9 cellular contexts compared by ENCODE assay signal in genomic region chr9:38380872-38381534, GRCh38. TPM values are rescaled to one million over a fixed set of nuclear protein-coding genes. Genes with fewer than 3 reads are reported as not detected.
DNase-seq lines count a peak whose midpoint lies in the region; ATAC-seq and TF ChIP-seq lines count a peak whose summit lies in the region.
"Had no signal": no experiment of that assay in that cellular context is flagged by ENCODE, and none has a peak within 500 bp of the region (broad histone marks: within the 10 kb centered on the region; RNA-seq: fewer than 3 reads in every experiment).

No MANE protein-coding gene starts in this region.

- no peaks in the 10 kb centered on the region for H3K36me3 Mint-ChIP-seq in activated naive CD4-positive, alpha-beta T cell treated with anti-CD3 and anti-CD28 coated beads, Interleukin-2, amount 10 ng/mL, durations not matched to agents 7 days and 5 days

- peak; percentile 9 to 20 for TF ChIP-seq RAD21 in liver (IDR thresholded peaks at IDR 0.05)

- no peaks in the 10 kb centered on the region for H3K36me3 ChIP-seq in liver (ENCODE audit: control insufficient read depth in 4 of 4, insufficient read depth in 3 of 4, low read depth in 1 of 4, low read length in 3 of 4)
- no peaks in the 10 kb centered on the region for H3K36me3 ChIP-seq in upper lobe of right lung

- peaks cover 2 to 10% (median 4%) of the 10 kb centered on the region in 4 donors for H3K9me3 ChIP-seq in liver (ENCODE audit: control insufficient read depth in 4 of 4, low read length in 3 of 4)
- H3K9me3 ChIP-seq in upper lobe of right lung, result no peaks in the 10 kb centered on the region

- no peak overlapping the region for H3K27ac Mint-ChIP-seq in activated naive CD4-positive, alpha-beta T cell treated with anti-CD3 and anti-CD28 coated beads, Interleukin-2, amount 10 ng/mL, durations not matched to agents 7 days and 5 days
- H3K27ac Mint-ChIP-seq: T-helper 1 cell treated with Interleukin-12 subunit alpha and Interleukin-12 subunit beta and Interleukin-4 antibody, amounts not matched to agents 30 μg/mL and 1 μg/mL, for 36 hours had no signal

- peak; percentile 32 for ATAC-seq in upper lobe of right lung

- CTCF ChIA-PET in activated naive CD4-positive, alpha-beta T cell treated with anti-CD3 and anti-CD28 coated beads, Interleukin-2, amount 10 ng/mL, durations not matched to agents 7 days and 5 days (lab: Charles Lee), result no interaction called here

- H3K27me3 ChIP-seq in liver (ENCODE audit: control insufficient read depth in 4 of 4, insufficient read depth in 4 of 4, low read length in 3 of 4) (no peaks in the 10 kb centered on the region), upper lobe of right lung (no peaks in the 10 kb centered on the region)

- H3K4me3 ChIP-seq in liver (ENCODE audit: low read depth in 1 of 3, low read length in 3 of 3) (no peak overlapping the region), upper lobe of right lung (no peak overlapping the region)

- WGBS in liver, result 43% methylated on average over 8 of the region's 8 CpGs

- no peak overlapping the region for H3K9ac ChIP-seq in liver (ENCODE audit: low read depth in 1 of 2, low read length in 2 of 2)

- H3K4me3 Mint-ChIP-seq in activated naive CD4-positive, alpha-beta T cell treated with anti-CD3 and anti-CD28 coated beads, Interleukin-2, amount 10 ng/mL, durations not matched to agents 7 days and 5 days, result no peak overlapping the region
- H3K4me3 Mint-ChIP-seq: T-helper 1 cell treated with Interleukin-12 subunit alpha and Interleukin-12 subunit beta and Interleukin-4 antibody, amounts not matched to agents 30 μg/mL and 1 μg/mL, for 36 hours had no signal

- DNase-seq in NCI-H510A treated with DMSO at 0.1 percent for 48 hours (lab: John Stamatoyannopoulos, UW) (peak; percentile 43), NCI-H510A (lab: John Stamatoyannopoulos, UW) (no peak), upper lobe of right lung (no peak), activated gamma-delta T cell treated with Interleukin-2 at 50 U/mL for 16 hours (no peak), ureter (ENCODE audit: low spot score) (no peak)
- DNase-seq in activated naive CD4-positive, alpha-beta T cell treated with anti-CD3 and anti-CD28 coated beads, Interleukin-2, amount 10 ng/mL, durations not matched to agents 7 days and 5 days, result no peak

- peaks cover 12% of the 10 kb centered on the region for H3K27me3 Mint-ChIP-seq in activated naive CD4-positive, alpha-beta T cell treated with anti-CD3 and anti-CD28 coated beads, Interleukin-2, amount 10 ng/mL, durations not matched to agents 7 days and 5 days

- H3K4me1 ChIP-seq in liver (ENCODE audit: control insufficient read depth in 4 of 4, insufficient read depth in 4 of 4, low read length in 3 of 4), result peaks cover 7 to 23% (median 13%) of the 10 kb centered on the region in 4 donors
- H3K4me1 ChIP-seq in upper lobe of right lung, result no peaks in the 10 kb centered on the region

- H3K27ac ChIP-seq in angular gyrus (ENCODE audit: low read depth, low read length), result peak overlapping the region; percentile 10
- peak overlapping the region; percentile 22 to 58 for H3K27ac ChIP-seq in liver (ENCODE audit: low read depth in 1 of 2, low read length in 2 of 2)
- H3K27ac ChIP-seq in upper lobe of right lung, result no peak overlapping the region

- H3K4me1 Mint-ChIP-seq in activated naive CD4-positive, alpha-beta T cell treated with anti-CD3 and anti-CD28 coated beads, Interleukin-2, amount 10 ng/mL, durations not matched to agents 7 days and 5 days, result no peaks in the 10 kb centered on the region

- TF ChIP-seq CTCF in liver (IDR thresholded peaks at IDR 0.05; ENCODE audit: low read depth, low read length, missing input control), result no peak
- no peak for TF ChIP-seq CTCF in upper lobe of right lung (IDR thresholded peaks at IDR 0.05)

- no peaks in the 10 kb centered on the region for H3K9me3 Mint-ChIP-seq in activated naive CD4-positive, alpha-beta T cell treated with anti-CD3 and anti-CD28 coated beads, Interleukin-2, amount 10 ng/mL, durations not matched to agents 7 days and 5 days

- intact Hi-C loops in upper lobe of right lung (cut with DNase I), result no loop called here

TF ChIP-seq in liver, 16 proteins besides CTCF, POLR2A, EP300 and RAD21:
- TF ChIP-seq FOXA1 (IDR thresholded peaks at IDR 0.05) (peak; percentile 44), ZBTB33 (IDR thresholded peaks at IDR 0.05) (peak; percentile 40), MAX (IDR thresholded peaks at IDR 0.05) (peak; percentile 64), SP1 (IDR thresholded peaks at IDR 0.05) (peak; percentile 55), EGR1 (IDR thresholded peaks at IDR 0.05; ENCODE audit: low read depth in 2 of 2) (no peak), NR2F2 (IDR thresholded peaks at IDR 0.05) (no peak), GABPA (IDR thresholded peaks at IDR 0.05 in 1 of 2, conservative IDR thresholded peaks at IDR 0.05 in 1 of 2) (no peak), ATF3 (IDR thresholded peaks at IDR 0.05) (no peak), HNF4G (IDR thresholded peaks at IDR 0.05) (no peak), FOXA2 (IDR thresholded peaks at IDR 0.05) (peak; percentile 86), RXRA (IDR thresholded peaks at IDR 0.05) (peak; percentile 7 to 80), REST (IDR thresholded peaks at IDR 0.05) (peak; percentile 10), YY1 (IDR thresholded peaks at IDR 0.05) (peak; percentile 68), HNF4A (conservative IDR thresholded peaks at IDR 0.05) (peak in 1 of 2 donors; percentile 68), JUND (IDR thresholded peaks at IDR 0.05) (peak in 1 of 2 donors; percentile 76)

RNA-seq across cellular contexts. Expression of gene ALDH1B1, which starts 11.5 kb away (rescaled TPM):
- total RNA-seq in liver, result 10 to 100 TPM; 18.9 to 57.0 TPM
- polyA plus RNA-seq in liver, result 10 to 100 TPM; 48.2 to 73.9 TPM
- total RNA-seq in upper lobe of right lung, result 13.7 TPM
- total RNA-seq in ureter, result 36.8 TPM

RNA-seq across cellular contexts. Expression of gene IGFBPL1, which starts 43.3 kb away (rescaled TPM):
- total RNA-seq in liver (under 1 TPM in 1 of 2 donors, not detected in 1; 0.08 TPM), upper lobe of right lung (0.87 TPM), ureter (not detected)
- not detected for polyA plus RNA-seq in liver
